21 cellular contexts compared by ENCODE assay signal in genomic region chr13:113979791-113980471, GRCh38. TPM values are rescaled to one million over a fixed set of nuclear protein-coding genes. Genes with fewer than 3 reads are reported as not detected.
DNase-seq lines count a peak whose midpoint lies in the region; ATAC-seq, FAIRE-seq and TF ChIP-seq lines count a peak whose summit lies in the region.
"Had no signal": no experiment of that assay in that cellular context is flagged by ENCODE, and none has a peak within 500 bp of the region (broad histone marks: within the 10 kb centered on the region; RNA-seq: fewer than 3 reads in every experiment).

No MANE protein-coding gene starts in this region.

- ATAC-seq in left cardiac atrium, result no peak
- peak; percentile 4 to 31 for ATAC-seq in natural killer cell treated with Interleukin-12 subunit alpha and Interleukin-12 subunit beta and Interleukin-15 and Interleukin-18, amount 100 ng/mL, for 72 hours
- ATAC-seq: body of pancreas; CD8-positive, alpha-beta T cell had no signal

- peaks cover 17% of the 10 kb centered on the region for H3K36me3 ChIP-seq in right atrium auricular region
- H3K36me3 ChIP-seq in bronchial epithelial cell (ENCODE audit: control insufficient read depth, insufficient read depth, low read length), result no peaks in the 10 kb centered on the region
- H3K36me3 ChIP-seq in brain microvascular endothelial cell (replicated peaks), result peaks cover 41% of the 10 kb centered on the region
- H3K36me3 ChIP-seq in MG63, result peaks cover 35% of the 10 kb centered on the region
- no peaks in the 10 kb centered on the region for H3K36me3 ChIP-seq in breast epithelium

- no peaks in the 10 kb centered on the region for H3K27me3 ChIP-seq in right atrium auricular region
- H3K27me3 ChIP-seq in bronchial epithelial cell (ENCODE audit: control insufficient read depth, insufficient read depth, low read length), result no peaks in the 10 kb centered on the region
- H3K27me3 ChIP-seq in brain microvascular endothelial cell (replicated peaks), result no peaks in the 10 kb centered on the region
- H3K27me3 ChIP-seq in MG63, result no peaks in the 10 kb centered on the region
- H3K27me3 ChIP-seq in breast epithelium, result no peaks in the 10 kb centered on the region
- H3K27me3 ChIP-seq: body of pancreas, dorsolateral prefrontal cortex had no signal

- intact Hi-C loops in left cardiac atrium (cut with DNase I), result no loop called here
- intact Hi-C loops in breast epithelium (cut with DNase I; ENCODE audit: low total_unique reads), result no loop called here

- peak; percentile 87 for FAIRE-seq in bronchial epithelial cell (lab: Jason Lieb, UNC)

- no peaks in the 10 kb centered on the region for H3K27me3 Mint-ChIP-seq in natural killer cell treated with Interleukin-12 subunit alpha and Interleukin-12 subunit beta and Interleukin-15 and Interleukin-18, amount 100 ng/mL, for 72 hours
- H3K27me3 Mint-ChIP-seq: naive B cell, progenitor cell of endocrine pancreas had no signal

- in situ Hi-C loops in brain microvascular endothelial cell (cut with HindIII; ENCODE audit: low pct_ligation_motif_present, low sequenced_read_pairs), result no loop called here

- peaks cover 0 to 6% of the 10 kb centered on the region in 2 donors for H3K4me1 ChIP-seq in right atrium auricular region
- no peaks in the 10 kb centered on the region for H3K4me1 ChIP-seq in breast epithelium

- H3K27ac Mint-ChIP-seq in natural killer cell treated with Interleukin-12 subunit alpha and Interleukin-12 subunit beta and Interleukin-15 and Interleukin-18, amount 100 ng/mL, for 72 hours, result peak overlapping the region in 1 of 2 donors; percentile 15
- H3K27ac Mint-ChIP-seq: activated naive CD4-positive, alpha-beta T cell treated with anti-CD3 and anti-CD28 coated beads for 36 hours; progenitor cell of endocrine pancreas had no signal

- TF ChIP-seq CTCF in right atrium auricular region (IDR thresholded peaks at IDR 0.05), result no peak
- no peak for TF ChIP-seq CTCF in bronchial epithelial cell (IDR thresholded peaks at IDR 0.05; ENCODE audit: insufficient read depth, low read length, severe bottlenecking)
- TF ChIP-seq CTCF in brain microvascular endothelial cell (IDR thresholded peaks at IDR 0.05; ENCODE audit: low read depth, low read length, missing control alignments), result no peak
- TF ChIP-seq CTCF in breast epithelium (IDR thresholded peaks at IDR 0.05), result no peak

- peak; percentile 14 for DNase-seq in left cardiac atrium
- DNase-seq in right atrium auricular region (ENCODE audit: low spot score), result no peak
- no peak for DNase-seq in bronchial epithelial cell (ENCODE audit: low read depth)
- DNase-seq in natural killer cell treated with Interleukin-12 subunit alpha and Interleukin-12 subunit beta and Interleukin-15 and Interleukin-18, amount 100 ng/mL, for 72 hours (ENCODE audit: low spot score), result peak; percentile 38
- DNase-seq in substantia nigra (lab: John Stamatoyannopoulos, UW), result no peak
- no peak for DNase-seq in brain microvascular endothelial cell
- no peak for DNase-seq in MG63
- no peak for DNase-seq in breast epithelium (ENCODE audit: low spot score in 2 of 2)
- DNase-seq: activated naive CD4-positive, alpha-beta T cell treated with anti-CD3 and anti-CD28 coated beads for 36 hours; body of pancreas; KBM-7; naive B cell; NCI-H2107; NCI-H524 treated with DMSO at 0.1 percent for 48 hours; stimulated activated naive CD4-positive, alpha-beta T cell treated with Interleukin-2 at 50 U/mL for 16 hours had no signal

- H3K27ac ChIP-seq in right atrium auricular region, result no peak overlapping the region
- no peak overlapping the region for H3K27ac ChIP-seq in substantia nigra (ENCODE audit: low read depth, low read length, poor library complexity, severe bottlenecking)
- no peak overlapping the region for H3K27ac ChIP-seq in brain microvascular endothelial cell
- H3K27ac ChIP-seq in breast epithelium, result no peak overlapping the region

- H3K4me1 Mint-ChIP-seq in natural killer cell treated with Interleukin-12 subunit alpha and Interleukin-12 subunit beta and Interleukin-15 and Interleukin-18, amount 100 ng/mL, for 72 hours (ENCODE audit: low read depth in 2 of 2), result peaks cover 0 to 4% of the 10 kb centered on the region in 2 donors

- no peak overlapping the region for H3K4me3 Mint-ChIP-seq in natural killer cell treated with Interleukin-12 subunit alpha and Interleukin-12 subunit beta and Interleukin-15 and Interleukin-18, amount 100 ng/mL, for 72 hours
- H3K4me3 Mint-ChIP-seq: activated naive CD4-positive, alpha-beta T cell treated with anti-CD3 and anti-CD28 coated beads for 36 hours; CD8-positive, alpha-beta T cell had no signal

- peaks cover 6% of the 10 kb centered on the region for H3K36me3 Mint-ChIP-seq in natural killer cell treated with Interleukin-12 subunit alpha and Interleukin-12 subunit beta and Interleukin-15 and Interleukin-18, amount 100 ng/mL, for 72 hours

- no peak overlapping the region for H3K4me3 ChIP-seq in right atrium auricular region
- H3K4me3 ChIP-seq in bronchial epithelial cell (ENCODE audit: low read depth, low read length), result no peak overlapping the region
- no peak overlapping the region for H3K4me3 ChIP-seq in brain microvascular endothelial cell (ENCODE audit: low read depth, low read length)
- no peak overlapping the region for H3K4me3 ChIP-seq in MG63
- H3K4me3 ChIP-seq in breast epithelium, result no peak overlapping the region
- H3K4me3 ChIP-seq: body of pancreas, dorsolateral prefrontal cortex, lung had no signal

- no peak for TF ChIP-seq POLR2A in breast epithelium (IDR thresholded peaks at IDR 0.05)

- H3K9me3 ChIP-seq in right atrium auricular region, result no peaks in the 10 kb centered on the region
- H3K9me3 ChIP-seq in MG63, result no peaks in the 10 kb centered on the region
- H3K9me3 ChIP-seq in breast epithelium, result no peaks in the 10 kb centered on the region
- H3K9me3 ChIP-seq: body of pancreas had no signal

- no peaks in the 10 kb centered on the region for H3K9me3 Mint-ChIP-seq in natural killer cell treated with Interleukin-12 subunit alpha and Interleukin-12 subunit beta and Interleukin-15 and Interleukin-18, amount 100 ng/mL, for 72 hours
- H3K9me3 Mint-ChIP-seq: activated naive CD4-positive, alpha-beta T cell treated with anti-CD3 and anti-CD28 coated beads for 36 hours; CD8-positive, alpha-beta T cell had no signal

RNA-seq across cellular contexts. Expression of gene C13orf46, which starts 6.1 kb away (rescaled TPM):
- total RNA-seq in left cardiac atrium (1 to 10 TPM in 1 of 2 donors, under 1 TPM in 1; 0.65 to 1.4 TPM), right atrium auricular region (1 to 10 TPM in 1 of 2 donors, under 1 TPM in 1; 0.59 to 2.7 TPM), bronchial epithelial cell (not detected in 2 replicates), breast epithelium (under 1 TPM; 0.16 to 0.73 (median 0.66) TPM)
- 1 to 10 TPM in 1 of 2 donors, under 1 TPM in 1; 0.64 to 1.4 TPM for total RNA-seq in natural killer cell treated with Interleukin-12 subunit alpha and Interleukin-12 subunit beta and Interleukin-15 and Interleukin-18, amount 100 ng/mL, for 72 hours
- not detected in 2 replicates for total RNA-seq in MG63 (2014; rRNA removed; shearing (Covaris generic); ENCODE audit: low replicate concordance)
- total RNA-seq: Daoy, SK-MEL-5 had no signal

Comparison
In these comparisons a context has a peak if more than half of its experiments do, and no peak if none do; other contexts are left out.
1. DNase-seq: peak in left cardiac atrium (single experiment) and natural killer cell treated with Interleukin-12 subunit alpha and Interleukin-12 subunit beta and Interleukin-15 and Interleukin-18, amount 100 ng/mL, for 72 hours (single experiment); none in right atrium auricular region (single experiment), bronchial epithelial cell (single experiment), substantia nigra (0 of 49), brain microvascular endothelial cell (single experiment), MG63 (single experiment) and breast epithelium (0 of 2).
2. ATAC-seq: peak in natural killer cell treated with Interleukin-12 subunit alpha and Interleukin-12 subunit beta and Interleukin-15 and Interleukin-18, amount 100 ng/mL, for 72 hours (2 of 2); none in left cardiac atrium (0 of 2).